Comparison of ENCODE assay signal across 20 cellular contexts in the genomic region with DNA sequence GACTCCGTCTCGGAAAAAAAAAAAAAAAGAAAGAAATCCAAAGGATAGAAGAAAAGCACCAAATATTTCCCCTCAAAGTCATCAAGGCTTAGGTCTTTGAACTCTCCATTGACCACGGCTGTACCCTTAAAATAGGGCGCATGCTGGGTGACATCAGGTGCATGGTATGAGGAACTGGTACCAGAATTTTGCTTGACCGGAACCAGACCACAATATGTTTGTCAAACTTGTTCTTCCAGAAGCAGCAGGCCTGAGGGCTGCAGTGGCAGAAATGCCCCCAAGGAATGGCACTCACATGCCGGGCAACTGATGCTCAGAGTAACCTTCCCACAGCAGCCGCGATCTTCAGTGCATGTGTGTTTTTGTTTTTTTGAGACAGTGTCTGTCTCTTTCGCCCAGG. TPM values are rescaled to one million over a fixed set of nuclear protein-coding genes. Genes with fewer than 3 reads are reported as not detected.
DNase-seq lines count a peak whose midpoint lies in the region; FAIRE-seq and TF ChIP-seq lines count a peak whose summit lies in the region.
"Had no signal": no experiment of that assay in that cellular context is flagged by ENCODE, and none has a peak within 500 bp of the region (broad histone marks: within the 10 kb centered on the region; RNA-seq: fewer than 3 reads in every experiment).

No MANE protein-coding gene starts in this region.

- no peaks in the 10 kb centered on the region for H3K4me1 Mint-ChIP-seq in chondrocyte (ENCODE audit: low read depth)

- H2BK5ac ChIP-seq in trophoblast cell (ENCODE audit: low read depth, low read length, poor library complexity): peak overlapping the region; percentile 100

- H2AFZ ChIP-seq in trophoblast cell (ENCODE audit: insufficient read depth, low read length, poor library complexity): no peak overlapping the region

- H3K36me3 Mint-ChIP-seq in chondrocyte (ENCODE audit: low read depth): peaks cover 8% of the 10 kb centered on the region

- H3K9me3 ChIP-seq in trophoblast cell (ENCODE audit: insufficient read depth, low read depth, low read length): peaks cover 3% of the 10 kb centered on the region
- H3K9me3 ChIP-seq: right atrium auricular region, tibial nerve had no signal

- peaks cover 28 to 32% of the 10 kb centered on the region in 2 experiments for H3K36me3 ChIP-seq in trophoblast cell (ENCODE audit: control insufficient read depth in 1 of 2, insufficient read depth in 2 of 2, low read length in 2 of 2)
- H3K36me3 ChIP-seq: right atrium auricular region had no signal

- peaks cover 26% of the 10 kb centered on the region for H3K79me2 ChIP-seq in trophoblast cell (ENCODE audit: control insufficient read depth, insufficient read depth, low read length, poor library complexity)

- no peak for FAIRE-seq in RCC 7860 (lab: Jason Lieb, UNC)
- FAIRE-seq: GM19239 had no signal

- H2BK12ac ChIP-seq in trophoblast cell (ENCODE audit: low read length): peak overlapping the region; percentile 74

- peak overlapping the region; percentile 89 for H3K4ac ChIP-seq in trophoblast cell (ENCODE audit: low read depth, low read length)

- peaks cover 57% of the 10 kb centered on the region for H3K79me1 ChIP-seq in trophoblast cell (ENCODE audit: low read length)

- H4K8ac ChIP-seq in trophoblast cell (ENCODE audit: low read depth, low read length): peak overlapping the region; percentile 57

- H4K91ac ChIP-seq in trophoblast cell (ENCODE audit: low read depth, low read length): peak overlapping the region; percentile 100

- no peaks in the 10 kb centered on the region for H3K9me3 Mint-ChIP-seq in chondrocyte (ENCODE audit: low read depth)

- H3K4me2 ChIP-seq in trophoblast cell (ENCODE audit: low read length): peak overlapping the region; percentile 47

- H3K18ac ChIP-seq in trophoblast cell (ENCODE audit: low read length): peak overlapping the region; percentile 81

- H3K23ac ChIP-seq in trophoblast cell (ENCODE audit: low read length): no peak overlapping the region

- H3K4me1 ChIP-seq in trophoblast cell (ENCODE audit: control insufficient read depth in 1 of 2, insufficient read depth in 2 of 2, low read length in 2 of 2): peaks cover 41 to 42% of the 10 kb centered on the region in 2 experiments
- H3K4me1 ChIP-seq: right atrium auricular region, tibial nerve had no signal

- H2BK120ac ChIP-seq in trophoblast cell (ENCODE audit: insufficient read depth, low read length, poor library complexity): peak overlapping the region; percentile 100

- DNase-seq in EH (ENCODE audit: low read depth): peak; percentile 66
- DNase-seq in RCC 7860 (ENCODE audit: low spot score): peak; percentile 65
- DNase-seq in epithelial cell of proximal tubule (ENCODE audit: low read depth): peak; percentile 78
- peak; percentile 98 for DNase-seq in trophoblast cell
- DNase-seq in chondrocyte (ENCODE audit: low spot score): no peak
- DNase-seq in NK-92 (lab: John Stamatoyannopoulos, UW; ENCODE audit: unreplicated experiment): no peak
- DNase-seq in medulla oblongata (ENCODE audit: extremely low spot score): no peak
- DNase-seq in activated gamma-delta T cell treated with Interleukin-2 at 50 U/mL for 16 hours: no peak
- DNase-seq: activated CD4-positive, alpha-beta T cell treated with anti-CD3 and anti-CD28 coated beads for 48 hours; activated gamma-delta T cell; anterior cingulate cortex; foreskin melanocyte; kidney glomerular epithelial cell; NCI-H1436; NCI-H748 treated with DMSO at 0.1 percent for 48 hours; stimulated activated CD4-positive, alpha-beta T cell treated with anti-CD3 and anti-CD28 coated beads, Interleukin-15, amount 100 ng/mL, for 24 hours; stimulated activated naive CD4-positive, alpha-beta T cell treated with Interleukin-2 at 50 U/mL for 16 hours had no signal

- H2AK5ac ChIP-seq in trophoblast cell (ENCODE audit: low read length): peak overlapping the region; percentile 61

- H3K27me3 ChIP-seq in trophoblast cell (ENCODE audit: insufficient read depth, low read length): no peaks in the 10 kb centered on the region
- H3K27me3 ChIP-seq: right atrium auricular region, tibial nerve had no signal

- peak overlapping the region; percentile 62 for H3K14ac ChIP-seq in trophoblast cell (ENCODE audit: low read length)

- no peak overlapping the region for H3K27ac Mint-ChIP-seq in chondrocyte (ENCODE audit: unreplicated experiment)

- H3K4me3 ChIP-seq in epithelial cell of proximal tubule (ENCODE audit: low read depth, low read length) (no peak overlapping the region), trophoblast cell (ENCODE audit: low read depth, low read length) (no peak overlapping the region)
- H3K4me3 ChIP-seq: right atrium auricular region, tibial nerve had no signal

- H4K12ac ChIP-seq in trophoblast cell (ENCODE audit: low read depth, low read length): peak overlapping the region; percentile 23

- WGBS in trophoblast cell (ENCODE audit: extremely low coverage, insufficient coverage, insufficient read length): no CpG with 5 or more reads among the region's 9 CpGs

- no peak overlapping the region for H3K4me3 Mint-ChIP-seq in chondrocyte (ENCODE audit: unreplicated experiment)

- peak overlapping the region; percentile 100 for H3K27ac ChIP-seq in trophoblast cell (ENCODE audit: low read depth, low read length)
- H3K27ac ChIP-seq: right atrium auricular region, tibial nerve had no signal

- no peaks in the 10 kb centered on the region for H3K27me3 Mint-ChIP-seq in chondrocyte (ENCODE audit: low read depth)

- H3K9ac ChIP-seq in trophoblast cell (ENCODE audit: low read length): no peak overlapping the region

- no peak for TF ChIP-seq CTCF in epithelial cell of proximal tubule (conservative IDR thresholded peaks at IDR 0.05; ENCODE audit: low read depth, low read length)
- TF ChIP-seq CTCF in chondrocyte (IDR thresholded peaks at IDR 0.05): no peak

RNA-seq across cellular contexts. Expression of a gene that starts 21.0 kb away (rescaled TPM):
- total RNA-seq in epithelial cell of proximal tubule (46.3 and 105 TPM in 2 replicates), chondrocyte (18.8 to 20.5 TPM (median 20.5 TPM) in 3 replicates)
- polyA plus RNA-seq in trophoblast cell (2013): 90.8 and 94.1 TPM in 2 replicates

RNA-seq across cellular contexts. Expression of a gene that starts 26.0 kb away (rescaled TPM):
- 23.9 and 30.4 TPM in 2 replicates for total RNA-seq in epithelial cell of proximal tubule
- 50.8 and 53.6 TPM in 2 replicates for polyA plus RNA-seq in trophoblast cell (2013)
- 19.6 to 21.5 TPM (median 20.3 TPM) in 3 replicates for total RNA-seq in chondrocyte

Comparison
In these comparisons a context has a peak if more than half of its experiments do, and no peak if none do; other contexts are left out.
1. DNase-seq: peak in EH (single experiment), RCC 7860 (single experiment), epithelial cell of proximal tubule (single experiment) and trophoblast cell (2 of 2); none in chondrocyte (single experiment), NK-92 (single experiment), medulla oblongata (single experiment) and activated gamma-delta T cell treated with Interleukin-2 at 50 U/mL for 16 hours (single experiment).